ENCODE assay signal across 9 cellular contexts in the genomic region with DNA sequence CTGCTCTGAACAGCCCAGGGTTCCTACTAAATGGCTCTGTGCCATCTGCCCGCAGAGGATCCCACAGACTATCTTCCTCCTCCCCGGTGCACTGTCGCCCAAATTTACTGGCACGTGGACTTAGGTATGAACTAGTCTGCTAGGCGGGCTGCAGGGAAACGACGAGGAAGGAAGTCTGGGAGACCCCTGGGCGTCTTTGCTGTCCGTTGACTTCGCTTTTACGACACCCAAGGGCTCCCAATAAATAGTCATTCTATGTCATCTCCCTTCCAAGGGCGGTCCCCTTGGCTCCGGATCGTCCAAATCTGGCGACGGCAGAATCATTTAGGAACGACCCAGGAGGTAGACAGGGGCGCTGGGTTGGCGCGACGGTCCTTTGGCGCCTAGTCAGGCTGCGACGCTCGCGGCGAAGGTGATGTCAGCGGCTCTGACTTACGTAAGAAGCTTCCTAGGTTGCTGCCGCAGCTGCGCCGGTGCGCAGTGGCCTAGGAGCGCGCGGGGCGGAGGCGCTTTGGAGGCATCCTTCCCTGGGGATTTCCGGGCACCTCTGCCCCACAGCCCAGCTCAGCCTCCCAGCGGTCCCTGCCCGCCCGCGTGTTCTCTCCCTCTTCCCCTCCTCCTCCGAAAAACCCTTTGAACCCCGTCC.
A peak's percentile ranks its signal among the peaks of the same experiment; 100 is the strongest.
DNase-seq lines count a peak whose midpoint lies in the region; ATAC-seq, FAIRE-seq and TF ChIP-seq lines count a peak whose summit lies in the region.
"Had no signal": no experiment of that assay in that cellular context is flagged by ENCODE, and none has a peak within 500 bp of the region (broad histone marks: within the 10 kb centered on the region; RNA-seq: fewer than 3 reads in every experiment).

No MANE protein-coding gene starts in this region.

- H3K4me3 ChIP-seq in muscle layer of duodenum (ENCODE audit: low read depth in 1 of 2, low read length in 2 of 2): peak overlapping the region; percentile 56 to 72

- no peak for FAIRE-seq in H54 (lab: Jason Lieb, UNC)

- no peak for TF ChIP-seq POLR2A in H54 (IDR thresholded peaks at IDR 0.05; ENCODE audit: low read depth, low read length)

- no peaks in the 10 kb centered on the region for H3K36me3 ChIP-seq in muscle layer of duodenum (ENCODE audit: control insufficient read depth in 1 of 2, insufficient read depth in 2 of 2, low read length in 2 of 2)

- H3K4me1 ChIP-seq in muscle layer of duodenum (ENCODE audit: control insufficient read depth in 1 of 2, insufficient read depth in 2 of 2, low read length in 2 of 2): peaks cover 0 to 3% of the 10 kb centered on the region in 2 donors

- no peak for ATAC-seq in HG03097 (IDR thresholded peaks at IDR 0.05; ENCODE audit: low FRiP score, unreplicated experiment)

- DNase-seq in H54 (ENCODE audit: insufficient read length, low spot score) (peak; percentile 19), NCI-H510A treated with DMSO at 0.1 percent for 48 hours (lab: John Stamatoyannopoulos, UW) (peak; percentile 76), ecto neural progenitor cell (ENCODE audit: low spot score) (peak; percentile 54), COLO829 (ENCODE audit: low spot score) (no peak), HUDEP-2 (lab: John Stamatoyannopoulos, UW; ENCODE audit: unreplicated experiment in 76 of 76) (no peak), dedifferentiated amniotic fluid mesenchymal stem cell (ENCODE audit: extremely low spot score) (no peak)

- H3K27me3 ChIP-seq in muscle layer of duodenum (ENCODE audit: low read depth, low read length): no peaks in the 10 kb centered on the region

- no peak overlapping the region for H3K27ac ChIP-seq in muscle layer of duodenum (ENCODE audit: low read length)
- H3K27ac ChIP-seq: KMS-11 had no signal

- peaks cover 0 to 6% of the 10 kb centered on the region in 2 donors for H3K9me3 ChIP-seq in muscle layer of duodenum (ENCODE audit: control insufficient read depth in 1 of 2, low read length in 2 of 2)

Comparison
In these comparisons a context has a peak if more than half of its experiments do, and no peak if none do; other contexts are left out.
1. DNase-seq: peak in H54 (single experiment), NCI-H510A treated with DMSO at 0.1 percent for 48 hours (single experiment) and ecto neural progenitor cell (single experiment); none in COLO829 (single experiment), HUDEP-2 (0 of 76) and dedifferentiated amniotic fluid mesenchymal stem cell (single experiment).